ENCODE assay signal across 12 cellular contexts in genomic region chr12:50809131-50809530, GRCh38. TPM values are rescaled to one million over a fixed set of nuclear protein-coding genes. Genes with fewer than 3 reads are reported as not detected.
"Had no signal": no experiment of that assay in that cellular context is flagged by ENCODE, and none has a peak within 500 bp of the region (broad histone marks: within the 10 kb centered on the region; RNA-seq: fewer than 3 reads in every experiment).

No MANE protein-coding gene starts in this region.

RNA-seq across cellular contexts. Expression of gene TMPRSS12, which starts 33.6 kb away (rescaled TPM):
- total RNA-seq: OCI-LY7, PC-3, PC-9, Peyer's patch, Right ventricle myocardium inferior, Right ventricle myocardium superior, RPMI7951, SJCRH30, SJSA1, SK-MEL-5, T-cell had no signal
- polyA plus RNA-seq: SK-N-SH had no signal
